16 cellular contexts compared by ENCODE assay signal in genomic region chr2:10839813-10840212, GRCh38. TPM values are rescaled to one million over a fixed set of nuclear protein-coding genes. Genes with fewer than 3 reads are reported as not detected.
A peak's percentile ranks its signal among the peaks of the same experiment; 100 is the strongest.
DNase-seq lines count a peak whose midpoint lies in the region; TF ChIP-seq lines count a peak whose summit lies in the region.
"Had no signal": no experiment of that assay in that cellular context is flagged by ENCODE, and none has a peak within 500 bp of the region (broad histone marks: within the 10 kb centered on the region; RNA-seq: fewer than 3 reads in every experiment).

No MANE protein-coding gene starts in this region.

- 50 to 78% methylated on average over 8 of the region's 8 CpGs for WGBS in sigmoid colon, 2 donors

- intact Hi-C loops in posterior vena cava (cut with DNase I): loop anchor here in 1 of 2 donors (10.0 kb wide), 1 partner anchor 285 kb away; no protein-coding TSS in a partner anchor
- intact Hi-C loops in sigmoid colon (cut with DNase I): loop anchor here (10.0 kb wide), 1 partner anchor 605 kb away; no protein-coding TSS in a partner anchor
- intact Hi-C loops in head of caudate nucleus (cut with DNase I): loop anchor here (5.0 kb wide), 1 partner anchor 67 kb away; no protein-coding TSS in a partner anchor

- TF ChIP-seq CTCF in endothelial cell (IDR thresholded peaks at IDR 0.05; ENCODE audit: unreplicated experiment) (no peak), sigmoid colon (IDR thresholded peaks at IDR 0.05) (no peak)

- H3K27ac ChIP-seq in sigmoid colon: no peak overlapping the region
- H3K27ac ChIP-seq: heart right ventricle, left ventricle myocardium inferior had no signal

- peak; percentile 68 for DNase-seq in H7
- DNase-seq in endothelial cell (ENCODE audit: low spot score): peak; percentile 51
- peak; percentile 58 for DNase-seq in posterior vena cava (ENCODE audit: low spot score)
- DNase-seq in sigmoid colon: no peak
- no peak for DNase-seq in NCI-H82 (lab: John Stamatoyannopoulos, UW)
- no peak for DNase-seq in head of caudate nucleus
- DNase-seq: activated CD4-positive, alpha-beta T cell treated with anti-CD3 and anti-CD28 coated beads for 4 hours; activated T-cell treated with anti-CD3 and anti-CD28 coated beads, Interleukin-2, amount 50 U/mL, for 72 hours; CD4-positive, alpha-beta memory T cell; effector CD8-positive, alpha-beta T cell; heart right ventricle; left ventricle myocardium inferior; NCI-H1417; NCI-H345; stimulated activated naive CD8-positive, alpha-beta T cell treated with anti-CD3 and anti-CD28 coated beads, Interleukin-15, Interleukin-2, amounts not matched to agents 100 U/mL and 50 U/mL, for 24 hours had no signal

- peaks cover 10% of the 10 kb centered on the region for H3K27me3 Mint-ChIP-seq in endothelial cell (ENCODE audit: unreplicated experiment)

- no peak for TF ChIP-seq EP300 in sigmoid colon (IDR thresholded peaks at IDR 0.05)

- H3K4me1 Mint-ChIP-seq in endothelial cell (ENCODE audit: unreplicated experiment): no peaks in the 10 kb centered on the region

- H3K4me3 Mint-ChIP-seq in endothelial cell (ENCODE audit: unreplicated experiment): no peak overlapping the region
- H3K4me3 Mint-ChIP-seq: activated T-cell treated with anti-CD3 and anti-CD28 coated beads, Interleukin-2, amount 50 U/mL, for 72 hours; CD4-positive, alpha-beta memory T cell had no signal

- H3K4me1 ChIP-seq in sigmoid colon: peaks cover 0 to 16% (median 3%) of the 10 kb centered on the region in 4 donors
- H3K4me1 ChIP-seq: left ventricle myocardium inferior had no signal

- H3K4me3 ChIP-seq in H7 (ENCODE audit: insufficient read depth, low read depth, low read length): no peak overlapping the region
- H3K4me3 ChIP-seq in sigmoid colon: no peak overlapping the region
- H3K4me3 ChIP-seq: heart right ventricle, left ventricle myocardium inferior had no signal

- H3K27ac Mint-ChIP-seq in endothelial cell (ENCODE audit: unreplicated experiment): no peak overlapping the region
- H3K27ac Mint-ChIP-seq: activated T-cell treated with anti-CD3 and anti-CD28 coated beads, Interleukin-2, amount 50 U/mL, for 72 hours; CD4-positive, alpha-beta memory T cell had no signal

- H3K27me3 ChIP-seq in H7 (ENCODE audit: control insufficient read depth, insufficient read depth, low read length) (no peaks in the 10 kb centered on the region), sigmoid colon (no peaks in the 10 kb centered on the region)

- H3K9me3 ChIP-seq in sigmoid colon: peaks cover 0 to 12% (median 5%) of the 10 kb centered on the region in 4 donors

- H3K9me3 Mint-ChIP-seq in endothelial cell (ENCODE audit: unreplicated experiment): no peaks in the 10 kb centered on the region

- H3K36me3 Mint-ChIP-seq in endothelial cell (ENCODE audit: low read depth, unreplicated experiment): peaks cover 6% of the 10 kb centered on the region

- TF ChIP-seq POLR2A in sigmoid colon (IDR thresholded peaks at IDR 0.05): no peak

- H3K36me3 ChIP-seq in H7 (replicated peaks; ENCODE audit: control insufficient read depth, insufficient read depth, low read length) (no peaks in the 10 kb centered on the region), sigmoid colon (no peaks in the 10 kb centered on the region)
- H3K36me3 ChIP-seq: heart right ventricle, left ventricle myocardium inferior had no signal

TF ChIP-seq in PFSK-1, 5 proteins besides CTCF, POLR2A, EP300 and RAD21:
- TF ChIP-seq TAF1 (IDR thresholded peaks at IDR 0.05; ENCODE audit: borderline replicate concordance, insufficient read depth, low read length) (no peak), REST (IDR thresholded peaks at IDR 0.05; ENCODE audit: insufficient read depth in 1 of 2, low read depth in 2 of 2, low read length in 2 of 2) (peak; percentile 94 to 98), FOXP2 (optimal IDR thresholded peaks at IDR 0.05; ENCODE audit: borderline replicate concordance, extremely low read depth, extremely low read length, insufficient read depth) (no peak), SIN3A (IDR thresholded peaks at IDR 0.05; ENCODE audit: borderline replicate concordance, insufficient read depth, low read length) (no peak)

RNA-seq across cellular contexts. Expression of gene PDIA6, which starts 27.2 kb away (rescaled TPM):
- 330 and 354 TPM in 2 replicates for total RNA-seq in H7 (2014; rRNA removed; shearing (Covaris generic))
- 311 TPM for polyA plus RNA-seq in PFSK-1 (2012; ENCODE audit: insufficient read length, low read depth)
- total RNA-seq in endothelial cell (ENCODE audit: unreplicated experiment) (292 TPM), posterior vena cava (100 to 1,000 TPM; 111 to 144 TPM), sigmoid colon (10 to 100 TPM; 57.3 to 90.3 (median 81.0) TPM)
- polyA plus RNA-seq in sigmoid colon: 100 to 1,000 TPM in 1 of 3 donors, 10 to 100 TPM in 2; 31.8 to 211 (median 64.0) TPM

Comparison
In these comparisons a context has a peak if more than half of its experiments do, and no peak if none do; other contexts are left out.
1. DNase-seq: peak in H7 (single experiment), endothelial cell (single experiment) and posterior vena cava (single experiment); none in sigmoid colon (single experiment), NCI-H82 (single experiment) and head of caudate nucleus (0 of 42).